In the genomic region with DNA sequence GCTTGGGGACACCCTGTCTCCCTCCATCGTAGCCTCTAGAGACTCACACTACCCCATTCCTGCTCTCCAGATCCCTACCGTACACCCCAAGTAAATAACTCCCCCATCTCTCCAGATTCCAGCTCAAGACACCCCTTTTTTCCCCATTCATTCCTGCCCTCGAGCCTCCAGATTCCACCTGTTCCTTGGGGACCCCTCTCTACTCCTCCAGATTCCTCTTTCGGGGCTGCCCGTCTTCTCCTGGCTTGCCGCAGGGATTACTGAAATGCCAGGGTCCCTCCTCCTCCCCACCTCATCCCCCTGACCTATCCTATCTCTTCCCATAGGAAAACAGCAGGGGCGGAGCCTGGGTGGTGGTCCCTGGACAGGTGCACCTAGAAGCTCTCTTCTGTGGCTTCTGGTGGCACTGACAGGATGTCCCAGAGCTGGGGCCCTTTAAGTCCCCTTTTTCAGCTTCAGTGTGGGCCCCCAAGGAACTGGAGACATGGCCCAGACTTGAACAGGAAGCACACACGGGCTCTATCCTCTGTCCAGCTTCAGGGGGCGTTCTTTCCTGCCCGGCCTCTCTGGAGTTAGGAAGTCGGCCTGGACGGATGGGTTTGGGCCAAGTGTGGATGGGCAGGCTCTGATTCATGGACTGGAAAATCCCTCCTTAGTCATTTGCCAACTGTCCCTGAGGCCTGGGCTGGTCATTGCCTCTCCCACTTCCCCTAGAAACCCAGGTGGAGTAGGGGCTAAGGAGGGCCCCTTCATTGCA, we compare ENCODE assay signal across 8 cellular contexts. TPM values are rescaled to one million over a fixed set of nuclear protein-coding genes. Genes with fewer than 3 reads are reported as not detected.
A peak's percentile ranks its signal among the peaks of the same experiment; 100 is the strongest.
DNase-seq lines count a peak whose midpoint lies in the region; ATAC-seq and TF ChIP-seq lines count a peak whose summit lies in the region.

No MANE protein-coding gene starts in this region.

- H3K9me3 ChIP-seq in BE2C (no peaks in the 10 kb centered on the region), heart right ventricle (no peaks in the 10 kb centered on the region)

- no peak overlapping the region for H3K27ac ChIP-seq in HL-60 (replicated peaks)
- peak overlapping the region; percentile 17 to 94 (median 90) for H3K27ac ChIP-seq in heart right ventricle

- intact Hi-C loops in activated T-helper 2 cell treated with anti-CD3 and anti-CD28 coated beads, Interferon-gamma antibody, Interleukin-2, Interleukin-4, amounts not matched to agents 10 μg/mL and 5 μg/mL and 100 μg/mL, durations not matched to agents 14 hours and 24 hours and 36 hours (cut with micrococcal nuclease): no loop called here
- intact Hi-C loops in heart right ventricle (cut with DNase I): loop anchor here in 6 of 10 donors (5.0 kb wide), 3 partner anchors 36 to 66 kb away; no protein-coding TSS in a partner anchor

- H3K27me3 Mint-ChIP-seq in activated T-helper 2 cell treated with anti-CD3 and anti-CD28 coated beads, Interferon-gamma antibody, Interleukin-2, Interleukin-4, amounts not matched to agents 10 μg/mL and 5 μg/mL and 100 μg/mL, durations not matched to agents 14 hours and 24 hours and 36 hours (ENCODE audit: low read depth): no peaks in the 10 kb centered on the region
- H3K27me3 Mint-ChIP-seq in progenitor cell of endocrine pancreas: no peaks in the 10 kb centered on the region

- DNase-seq in BE2C: no peak
- no peak for DNase-seq in HL-60 (ENCODE audit: low read depth in 1 of 2, low spot score in 1 of 2)
- DNase-seq in activated T-helper 2 cell treated with anti-CD3 and anti-CD28 coated beads, Interferon-gamma antibody, Interleukin-2, Interleukin-4, amounts not matched to agents 10 μg/mL and 5 μg/mL and 100 μg/mL, durations not matched to agents 14 hours and 24 hours and 36 hours (ENCODE audit: low spot score): no peak
- DNase-seq in heart right ventricle: peak; percentile 70 to 84
- DNase-seq in progenitor cell of endocrine pancreas (ENCODE audit: low spot score, unreplicated experiment): no peak
- DNase-seq in NCI-H1105 treated with DMSO at 0.1 percent for 48 hours (lab: John Stamatoyannopoulos, UW): no peak
- DNase-seq in inferior parietal cortex (ENCODE audit: extremely low spot score): no peak
- DNase-seq in NCI-H1092 treated with DMSO at 0.1 percent for 48 hours (lab: John Stamatoyannopoulos, UW): no peak

- H3K27ac Mint-ChIP-seq in activated T-helper 2 cell treated with anti-CD3 and anti-CD28 coated beads, Interferon-gamma antibody, Interleukin-2, Interleukin-4, amounts not matched to agents 10 μg/mL and 5 μg/mL and 100 μg/mL, durations not matched to agents 14 hours and 24 hours and 36 hours: peak overlapping the region; percentile 62
- H3K27ac Mint-ChIP-seq in progenitor cell of endocrine pancreas: peak overlapping the region; percentile 94

- H3K4me1 Mint-ChIP-seq in activated T-helper 2 cell treated with anti-CD3 and anti-CD28 coated beads, Interferon-gamma antibody, Interleukin-2, Interleukin-4, amounts not matched to agents 10 μg/mL and 5 μg/mL and 100 μg/mL, durations not matched to agents 14 hours and 24 hours and 36 hours (ENCODE audit: low read depth): peaks cover 15% of the 10 kb centered on the region
- H3K4me1 Mint-ChIP-seq in progenitor cell of endocrine pancreas (ENCODE audit: low read depth): peaks cover 11% of the 10 kb centered on the region

- H3K9me3 Mint-ChIP-seq in activated T-helper 2 cell treated with anti-CD3 and anti-CD28 coated beads, Interferon-gamma antibody, Interleukin-2, Interleukin-4, amounts not matched to agents 10 μg/mL and 5 μg/mL and 100 μg/mL, durations not matched to agents 14 hours and 24 hours and 36 hours: no peaks in the 10 kb centered on the region
- H3K9me3 Mint-ChIP-seq in progenitor cell of endocrine pancreas (ENCODE audit: low read depth): no peaks in the 10 kb centered on the region

- H3K36me3 ChIP-seq in BE2C (no peaks in the 10 kb centered on the region), heart right ventricle (peaks cover 0 to 16% (median 0%) of the 10 kb centered on the region in 9 donors)

- H3K36me3 Mint-ChIP-seq in activated T-helper 2 cell treated with anti-CD3 and anti-CD28 coated beads, Interferon-gamma antibody, Interleukin-2, Interleukin-4, amounts not matched to agents 10 μg/mL and 5 μg/mL and 100 μg/mL, durations not matched to agents 14 hours and 24 hours and 36 hours (ENCODE audit: low read depth): peaks cover 8% of the 10 kb centered on the region
- peaks cover 10% of the 10 kb centered on the region for H3K36me3 Mint-ChIP-seq in progenitor cell of endocrine pancreas (ENCODE audit: insufficient read depth)

- H3K4me3 ChIP-seq in BE2C (ENCODE audit: low read depth, low read length) (peak overlapping the region; percentile 72), HL-60 (replicated peaks; ENCODE audit: insufficient read depth, low read length) (peak overlapping the region; percentile 72), heart right ventricle (peak overlapping the region in 9 of 10 donors; percentile 62 to 96 (median 73))

- peak; percentile 11 to 60 (median 39) for ATAC-seq in heart right ventricle

- H3K4me1 ChIP-seq in BE2C (no peaks in the 10 kb centered on the region), heart right ventricle (peaks cover 16 to 35% (median 29%) of the 10 kb centered on the region in 9 donors)

- TF ChIP-seq CTCF in BE2C (IDR thresholded peaks at IDR 0.05; ENCODE audit: low read depth, low read length): no peak
- no peak for TF ChIP-seq CTCF in HL-60 (IDR thresholded peaks at IDR 0.05; ENCODE audit: insufficient read depth, low read length)
- TF ChIP-seq CTCF in heart right ventricle (IDR thresholded peaks at IDR 0.05): peak in 6 of 9 donors; percentile 11 to 45 (median 29)
- no peak for TF ChIP-seq CTCF in progenitor cell of endocrine pancreas (IDR thresholded peaks at IDR 0.05; ENCODE audit: unreplicated experiment)

- 12 to 16% methylated on average over 12 of the region's 12 CpGs for WGBS in heart right ventricle, 2 donors

- no peaks in the 10 kb centered on the region for H3K27me3 ChIP-seq in BE2C
- no peaks in the 10 kb centered on the region for H3K27me3 ChIP-seq in HL-60 (ENCODE audit: insufficient read depth, poor library complexity, severe bottlenecking)
- no peaks in the 10 kb centered on the region for H3K27me3 ChIP-seq in heart right ventricle

- peak overlapping the region; percentile 80 for H3K4me3 Mint-ChIP-seq in activated T-helper 2 cell treated with anti-CD3 and anti-CD28 coated beads, Interferon-gamma antibody, Interleukin-2, Interleukin-4, amounts not matched to agents 10 μg/mL and 5 μg/mL and 100 μg/mL, durations not matched to agents 14 hours and 24 hours and 36 hours (ENCODE audit: low read depth)
- H3K4me3 Mint-ChIP-seq in progenitor cell of endocrine pancreas (ENCODE audit: low read depth): peak overlapping the region; percentile 84

RNA-seq across cellular contexts. Expression of a gene that starts 1.2 kb away (rescaled TPM):
- polyA plus RNA-seq in BE2C (2012; ENCODE audit: insufficient read depth, insufficient read length, low read depth): 13.4 TPM
- 9.8 and 10.6 TPM in 2 replicates for total RNA-seq in activated T-helper 2 cell treated with anti-CD3 and anti-CD28 coated beads, Interferon-gamma antibody, Interleukin-2, Interleukin-4, amounts not matched to agents 10 μg/mL and 5 μg/mL and 100 μg/mL, durations not matched to agents 14 hours and 24 hours and 36 hours
- total RNA-seq in heart right ventricle (1 to 10 TPM; 2.1 to 7.1 (median 3.0) TPM), progenitor cell of endocrine pancreas (30.9 and 34.6 TPM in 2 replicates)
- polyA plus RNA-seq in heart right ventricle: 1 to 10 TPM; 1.2 to 1.5 TPM

RNA-seq across cellular contexts. Expression of a gene that starts 22.2 kb away (rescaled TPM):
- 918 TPM for polyA plus RNA-seq in BE2C (2012; ENCODE audit: insufficient read depth, insufficient read length, low read depth)
- 131 and 137 TPM in 2 replicates for total RNA-seq in activated T-helper 2 cell treated with anti-CD3 and anti-CD28 coated beads, Interferon-gamma antibody, Interleukin-2, Interleukin-4, amounts not matched to agents 10 μg/mL and 5 μg/mL and 100 μg/mL, durations not matched to agents 14 hours and 24 hours and 36 hours
- total RNA-seq in heart right ventricle (100 to 1,000 TPM in 2 of 10 donors, 10 to 100 TPM in 8; 80.5 to 101 (median 90.3) TPM), progenitor cell of endocrine pancreas (78.4 and 90.1 TPM in 2 replicates)
- polyA plus RNA-seq in heart right ventricle: 100 to 1,000 TPM; 231 to 389 TPM

RNA-seq across cellular contexts. Expression of a gene that starts 32.2 kb away (rescaled TPM):
- polyA plus RNA-seq in BE2C (2012; ENCODE audit: insufficient read depth, insufficient read length, low read depth): 15.3 TPM
- total RNA-seq in activated T-helper 2 cell treated with anti-CD3 and anti-CD28 coated beads, Interferon-gamma antibody, Interleukin-2, Interleukin-4, amounts not matched to agents 10 μg/mL and 5 μg/mL and 100 μg/mL, durations not matched to agents 14 hours and 24 hours and 36 hours: 41.6 and 42.3 TPM in 2 replicates
- total RNA-seq in heart right ventricle (10 to 100 TPM in 9 of 10 donors, 1 to 10 TPM in 1; 9.9 to 18.7 (median 13.0) TPM), progenitor cell of endocrine pancreas (20.3 and 23.0 TPM in 2 replicates)
- 10 to 100 TPM; 12.5 to 17.0 TPM for polyA plus RNA-seq in heart right ventricle

Comparison
In these comparisons a context has a peak if more than half of its experiments do, and no peak if none do; other contexts are left out.
1. DNase-seq: peak in heart right ventricle (2 of 2); none in BE2C (single experiment), HL-60 (0 of 2), activated T-helper 2 cell treated with anti-CD3 and anti-CD28 coated beads, Interferon-gamma antibody, Interleukin-2, Interleukin-4, amounts not matched to agents 10 μg/mL and 5 μg/mL and 100 μg/mL, durations not matched to agents 14 hours and 24 hours and 36 hours (single experiment), progenitor cell of endocrine pancreas (single experiment), NCI-H1105 treated with DMSO at 0.1 percent for 48 hours (single experiment), inferior parietal cortex (single experiment) and NCI-H1092 treated with DMSO at 0.1 percent for 48 hours (single experiment).
2. CTCF ChIP-seq: peak in heart right ventricle (6 of 9); none in BE2C (single experiment), HL-60 (single experiment) and progenitor cell of endocrine pancreas (single experiment).
3. Peak in every context shown above with its lines, with median percentiles within 50 percentile points of each other: H3K4me3 ChIP-seq.